In the genomic region with DNA sequence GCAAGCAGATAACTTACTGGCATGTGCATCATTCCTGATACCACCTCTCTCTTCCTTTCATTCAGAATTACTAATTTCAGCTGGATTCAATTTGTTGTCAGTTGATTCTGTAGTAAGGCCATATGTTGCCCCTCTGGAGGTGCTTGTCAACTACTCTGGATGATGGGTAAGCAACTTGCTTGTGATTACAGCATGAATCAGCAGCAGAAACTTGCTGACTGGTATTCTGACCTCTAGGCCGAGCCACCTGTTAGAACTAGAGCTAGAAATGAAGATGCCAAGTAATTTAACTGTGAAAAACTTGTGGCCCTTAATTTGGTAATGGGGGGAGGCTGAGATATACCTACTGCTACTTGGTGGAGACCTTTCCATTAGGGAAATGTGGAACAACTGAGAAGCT, we compare ENCODE assay signal across 10 cellular contexts. TPM values are rescaled to one million over a fixed set of nuclear protein-coding genes. Genes with fewer than 3 reads are reported as not detected.
A peak's percentile ranks its signal among the peaks of the same experiment; 100 is the strongest.
DNase-seq lines count a peak whose midpoint lies in the region; ATAC-seq, FAIRE-seq and TF ChIP-seq lines count a peak whose summit lies in the region.
"Had no signal": no experiment of that assay in that cellular context is flagged by ENCODE, and none has a peak within 500 bp of the region (broad histone marks: within the 10 kb centered on the region; RNA-seq: fewer than 3 reads in every experiment).

No MANE protein-coding gene starts in this region.

- H2AFZ ChIP-seq in PC-3 (ENCODE audit: low read length), result no peak overlapping the region

- H3K36me3 ChIP-seq in CD4-positive, CD25-positive, alpha-beta regulatory T cell (ENCODE audit: control insufficient read depth, insufficient read depth, low read length), result peaks cover 24% of the 10 kb centered on the region
- peaks cover 6% of the 10 kb centered on the region; the same call in 1 of the 2 replicates for H3K36me3 ChIP-seq in PC-3 (ENCODE audit: low read depth, low read length)
- H3K36me3 ChIP-seq in naive thymus-derived CD4-positive, alpha-beta T cell (ENCODE audit: control insufficient read depth in 2 of 3, insufficient read depth in 3 of 3, low read length in 3 of 3), result peaks cover 0 to 15% (median 0%) of the 10 kb centered on the region in 3 experiments

- TF ChIP-seq CTCF in PC-3 (conservative IDR thresholded peaks at IDR 0.05; ENCODE audit: low read depth, low read length), result no peak

- no peaks in the 10 kb centered on the region for H3K9me3 ChIP-seq in CD4-positive, CD25-positive, alpha-beta regulatory T cell (ENCODE audit: control insufficient read depth in 2 of 2, low read length in 2 of 2)
- no peaks in the 10 kb centered on the region for H3K9me3 ChIP-seq in PC-3 (ENCODE audit: low read length)
- H3K9me3 ChIP-seq in naive thymus-derived CD4-positive, alpha-beta T cell (ENCODE audit: control insufficient read depth in 2 of 3, low read length in 3 of 3), result no peaks in the 10 kb centered on the region

- ATAC-seq in CD4-positive, CD25-positive, alpha-beta regulatory T cell (ENCODE audit: low read depth in 2 of 2), result no peak
- ATAC-seq in PC-3, result peak; percentile 23
- ATAC-seq in naive thymus-derived CD4-positive, alpha-beta T cell, result no peak
- no peak for ATAC-seq in HG03469 (IDR thresholded peaks at IDR 0.05; ENCODE audit: unreplicated experiment)

- H3K27ac ChIP-seq in CD4-positive, CD25-positive, alpha-beta regulatory T cell (ENCODE audit: insufficient read depth, low read length, poor library complexity, severe bottlenecking), result peak overlapping the region; percentile 66
- peak overlapping the region; percentile 62 for H3K27ac ChIP-seq in PC-3 (ENCODE audit: low read length)
- H3K27ac ChIP-seq in naive thymus-derived CD4-positive, alpha-beta T cell (ENCODE audit: low read depth, low read length), result no peak overlapping the region

- H3K4me2 ChIP-seq in PC-3 (ENCODE audit: low read length), result peak overlapping the region; percentile 90

- H3K27ac Mint-ChIP-seq in CD4-positive, CD25-positive, alpha-beta regulatory T cell, result peak overlapping the region; percentile 75 to 92 (median 76)
- peak overlapping the region in 8 of 9 donors; percentile 8 to 81 (median 64) for H3K27ac Mint-ChIP-seq in naive thymus-derived CD4-positive, alpha-beta T cell

- no peaks in the 10 kb centered on the region for H3K9me3 Mint-ChIP-seq in CD4-positive, CD25-positive, alpha-beta regulatory T cell
- H3K9me3 Mint-ChIP-seq in naive thymus-derived CD4-positive, alpha-beta T cell, result no peaks in the 10 kb centered on the region

- no peak for DNase-seq in CD4-positive, CD25-positive, alpha-beta regulatory T cell
- DNase-seq in PC-3 (peak; percentile 68), dermis blood vessel endothelial cell (peak; percentile 32), KG1 (lab: John Stamatoyannopoulos, UW) (no peak), SKM-1 treated with dmso at 0.1 percent for 144 hours (lab: John Stamatoyannopoulos, UW; ENCODE audit: unreplicated experiment) (no peak), HTR-8/SVneo (ENCODE audit: insufficient read length, low spot score) (no peak)
- no peak for DNase-seq in naive thymus-derived CD4-positive, alpha-beta T cell
- DNase-seq: effector CD4-positive, alpha-beta T cell; SHP77 treated with DMSO at 0.1 percent for 48 hours had no signal

- peaks cover 100% of the 10 kb centered on the region for H3K79me2 ChIP-seq in PC-3 (ENCODE audit: low read length)

- BruUV-seq in PC-3 (replicated peaks; lab: Mats Ljungman, UMichigan), result no TSS peak

- peaks cover 60% of the 10 kb centered on the region for H4K20me1 ChIP-seq in PC-3 (ENCODE audit: low read length)

- H3K4me3 ChIP-seq in CD4-positive, CD25-positive, alpha-beta regulatory T cell (ENCODE audit: low read depth, low read length), result peak overlapping the region; percentile 94
- peak overlapping the region; percentile 92; the same call in 1 of the 2 replicates for H3K4me3 ChIP-seq in PC-3 (ENCODE audit: low read length)
- no peak overlapping the region for H3K4me3 ChIP-seq in naive thymus-derived CD4-positive, alpha-beta T cell (ENCODE audit: low read length)

- peaks cover 80% of the 10 kb centered on the region for H3K4me1 ChIP-seq in CD4-positive, CD25-positive, alpha-beta regulatory T cell (ENCODE audit: control insufficient read depth, insufficient read depth, low read length, poor library complexity, severe bottlenecking)
- peaks cover 47% of the 10 kb centered on the region for H3K4me1 ChIP-seq in PC-3 (ENCODE audit: insufficient read depth, low read length)
- H3K4me1 ChIP-seq in naive thymus-derived CD4-positive, alpha-beta T cell (ENCODE audit: control insufficient read depth in 2 of 2, insufficient read depth in 2 of 2, low read length in 2 of 2), result peaks cover 43 to 50% of the 10 kb centered on the region in 2 donors

- intact Hi-C loops in PC-3 (cut with micrococcal nuclease), result loop anchor here (5.0 kb wide), 2 partner anchors 102 to 148 kb away; partner anchors contain the start of genes COX6A1 and MLEC
- intact Hi-C loops in naive thymus-derived CD4-positive, alpha-beta T cell (cut with micrococcal nuclease), result loop anchor here (5.0 to 10.0 kb wide), 3 partner anchors 188 to 925 kb away; partner anchors contain the start of genes ACADS (in 1 of the 2) and PRKAB1 (in 1 of the 2)

- H3K27me3 ChIP-seq in CD4-positive, CD25-positive, alpha-beta regulatory T cell (ENCODE audit: control insufficient read depth, insufficient read depth, low read length), result no peaks in the 10 kb centered on the region
- H3K27me3 ChIP-seq in PC-3 (ENCODE audit: low read length), result no peaks in the 10 kb centered on the region
- no peaks in the 10 kb centered on the region for H3K27me3 ChIP-seq in naive thymus-derived CD4-positive, alpha-beta T cell (ENCODE audit: control insufficient read depth in 2 of 2, insufficient read depth in 2 of 2, low read length in 2 of 2)

- no peak for FAIRE-seq in HTR-8/SVneo (lab: Jason Lieb, UNC)

- H3K9me2 ChIP-seq in PC-3 (replicated peaks; ENCODE audit: low read length), result no peaks in the 10 kb centered on the region

- H3K9ac ChIP-seq in PC-3 (ENCODE audit: low read length), result no peak overlapping the region

- CTCF ChIA-PET in PC-3 (lab: Charles Lee), result no interaction called here
- CTCF ChIA-PET in naive thymus-derived CD4-positive, alpha-beta T cell (lab: Charles Lee), result interaction anchor here (0.7 kb wide), 1 partner anchor 23 kb away, joined by 4 read pairs; no protein-coding TSS in a partner anchor

- H3K4me3 Mint-ChIP-seq in CD4-positive, CD25-positive, alpha-beta regulatory T cell, result peak overlapping the region; percentile 77 to 99 (median 96)
- peak overlapping the region; percentile 76 to 98 (median 96) for H3K4me3 Mint-ChIP-seq in naive thymus-derived CD4-positive, alpha-beta T cell

- no peaks in the 10 kb centered on the region for H3K27me3 Mint-ChIP-seq in CD4-positive, CD25-positive, alpha-beta regulatory T cell
- H3K27me3 Mint-ChIP-seq in naive thymus-derived CD4-positive, alpha-beta T cell, result no peaks in the 10 kb centered on the region

- H3K4me1 Mint-ChIP-seq in CD4-positive, CD25-positive, alpha-beta regulatory T cell, result peaks cover 32 to 85% (median 53%) of the 10 kb centered on the region in 4 donors
- H3K4me1 Mint-ChIP-seq in naive thymus-derived CD4-positive, alpha-beta T cell, result peaks cover 52 to 86% (median 60%) of the 10 kb centered on the region in 7 donors

- POLR2A ChIA-PET in PC-3 (lab: Charles Lee; ENCODE audit: unreplicated experiment), result interaction anchor here (0.6 to 1.6 kb wide), 2 partner anchors 10 to 149 kb away, joined by 4 read pairs; no protein-coding TSS in a partner anchor
- POLR2A ChIA-PET in naive thymus-derived CD4-positive, alpha-beta T cell (lab: Charles Lee), result no interaction called here

- H3F3A ChIP-seq in PC-3 (ENCODE audit: low read length, unreplicated experiment), result peaks cover 20% of the 10 kb centered on the region

- peaks cover 16% of the 10 kb centered on the region for H3K36me3 Mint-ChIP-seq in CD4-positive, CD25-positive, alpha-beta regulatory T cell
- peaks cover 0 to 23% (median 5%) of the 10 kb centered on the region in 5 donors for H3K36me3 Mint-ChIP-seq in naive thymus-derived CD4-positive, alpha-beta T cell

RNA-seq across cellular contexts. Expression of gene RNF10, which starts 5.1 kb away (rescaled TPM):
- total RNA-seq in CD4-positive, CD25-positive, alpha-beta regulatory T cell, result 434 TPM
- 100 to 1,000 TPM; 106 to 150 (median 114) TPM for polyA plus RNA-seq in CD4-positive, CD25-positive, alpha-beta regulatory T cell
- total RNA-seq in PC-3 (2014; rRNA removed), result 79.7 and 161 TPM in 2 replicates
- total RNA-seq in dermis blood vessel endothelial cell, result 118 and 308 TPM in 2 replicates
- 100 to 1,000 TPM; 171 to 361 (median 205) TPM for total RNA-seq in naive thymus-derived CD4-positive, alpha-beta T cell
- 100 to 1,000 TPM in 1 of 2 donors, 10 to 100 TPM in 1; 95.1 to 155 TPM for polyA plus RNA-seq in naive thymus-derived CD4-positive, alpha-beta T cell

RNA-seq across cellular contexts. Expression of gene COQ5, which starts 10.3 kb away (rescaled TPM):
- total RNA-seq in CD4-positive, CD25-positive, alpha-beta regulatory T cell, result 11.5 TPM
- 10 to 100 TPM; 40.4 to 67.4 (median 45.9) TPM for polyA plus RNA-seq in CD4-positive, CD25-positive, alpha-beta regulatory T cell
- total RNA-seq in PC-3 (2014; rRNA removed) (40.4 and 41.2 TPM in 2 replicates), dermis blood vessel endothelial cell (30.3 and 34.9 TPM in 2 replicates)
- total RNA-seq in naive thymus-derived CD4-positive, alpha-beta T cell, result 10 to 100 TPM; 11.3 to 26.1 (median 23.5) TPM
- 10 to 100 TPM; 36.7 to 49.0 TPM for polyA plus RNA-seq in naive thymus-derived CD4-positive, alpha-beta T cell

RNA-seq across cellular contexts. Expression of gene POP5, which starts 41.9 kb away (rescaled TPM):
- 32.3 TPM for total RNA-seq in CD4-positive, CD25-positive, alpha-beta regulatory T cell
- polyA plus RNA-seq in CD4-positive, CD25-positive, alpha-beta regulatory T cell, result 10 to 100 TPM; 71.2 to 88.4 (median 79.0) TPM
- total RNA-seq in PC-3 (2014; rRNA removed) (83.8 and 89.8 TPM in 2 replicates), dermis blood vessel endothelial cell (28.6 and 35.2 TPM in 2 replicates)
- total RNA-seq in naive thymus-derived CD4-positive, alpha-beta T cell, result 10 to 100 TPM; 42.9 to 86.8 (median 59.0) TPM
- polyA plus RNA-seq in naive thymus-derived CD4-positive, alpha-beta T cell, result 100 to 1,000 TPM; 116 to 141 TPM

RNA-seq across cellular contexts. Expression of gene DYNLL1, which starts 43.4 kb away (rescaled TPM):
- 99.0 TPM for total RNA-seq in CD4-positive, CD25-positive, alpha-beta regulatory T cell
- 100 to 1,000 TPM; 480 to 692 (median 547) TPM for polyA plus RNA-seq in CD4-positive, CD25-positive, alpha-beta regulatory T cell
- total RNA-seq in PC-3 (2014; rRNA removed), result 283 and 396 TPM in 2 replicates
- 265 and 287 TPM in 2 replicates for total RNA-seq in dermis blood vessel endothelial cell
- total RNA-seq in naive thymus-derived CD4-positive, alpha-beta T cell, result 100 to 1,000 TPM in 1 of 5 experiments, 10 to 100 TPM in 4; 35.0 to 301 (median 72.7) TPM
- polyA plus RNA-seq in naive thymus-derived CD4-positive, alpha-beta T cell, result 100 to 1,000 TPM; 197 to 243 TPM

Comparison
In these comparisons a context has a peak if more than half of its experiments do, and no peak if none do; other contexts are left out.
1. DNase-seq: peak in PC-3 (single experiment) and dermis blood vessel endothelial cell (single experiment); none in CD4-positive, CD25-positive, alpha-beta regulatory T cell (0 of 3), naive thymus-derived CD4-positive, alpha-beta T cell (0 of 9), KG1 (single experiment), SKM-1 treated with dmso at 0.1 percent for 144 hours (single experiment) and HTR-8/SVneo (single experiment).